ENCODE assay signal across 21 cellular contexts in the genomic region with DNA sequence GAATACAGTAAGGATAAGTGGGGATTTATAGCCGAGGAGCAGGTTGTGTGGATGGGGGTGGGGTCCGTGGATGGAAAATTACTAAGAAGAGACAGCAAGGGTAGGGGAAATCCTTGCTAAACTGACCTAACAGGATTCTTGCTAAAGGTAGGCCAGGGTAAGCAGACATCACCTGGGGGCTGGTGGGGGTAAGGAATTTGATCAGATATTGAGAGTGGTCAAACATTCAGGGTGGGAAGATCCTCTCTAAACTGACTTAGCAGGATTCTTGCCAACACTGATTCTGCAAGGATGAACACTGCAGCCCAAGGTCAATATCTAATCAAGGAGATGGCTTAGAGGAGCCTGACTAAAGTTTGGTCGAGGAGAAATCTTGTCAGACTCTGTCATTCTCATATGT.
"Had no signal": no experiment of that assay in that cellular context is flagged by ENCODE, and none has a peak within 500 bp of the region (broad histone marks: within the 10 kb centered on the region; RNA-seq: fewer than 3 reads in every experiment).

No MANE protein-coding gene starts in this region.

- H3K27ac Mint-ChIP-seq: activated CD8-positive, alpha-beta memory T cell treated with anti-CD3 and anti-CD28 coated beads, Interleukin-2, amount 10 ng/mL, durations not matched to agents 7 days and 5 days; mesothelial cell of epicardium; WTC11 had no signal

- H3K9me3 ChIP-seq: body of pancreas, pancreas, sigmoid colon, spleen, thyroid gland, vagina had no signal

- H3K27ac ChIP-seq: body of pancreas, pancreas, sigmoid colon, spleen, thyroid gland, vagina had no signal

- H3K27me3 ChIP-seq: body of pancreas, pancreas, sigmoid colon, spleen, thyroid gland, vagina had no signal

- ATAC-seq: activated CD8-positive, alpha-beta memory T cell treated with anti-CD3 and anti-CD28 coated beads, Interleukin-2, amount 10 ng/mL, durations not matched to agents 7 days and 5 days; activated T-cell treated with anti-CD3 and anti-CD28 coated beads, Interleukin-2, amount 50 U/mL, for 4 hours; body of pancreas; pancreas; WTC11 had no signal

- H3K27me3 Mint-ChIP-seq: activated CD8-positive, alpha-beta memory T cell treated with anti-CD3 and anti-CD28 coated beads, Interleukin-2, amount 10 ng/mL, durations not matched to agents 7 days and 5 days; activated naive CD8-positive, alpha-beta T cell had no signal

- DNase-seq: activated CD4-positive, alpha-beta T cell treated with anti-CD3 and anti-CD28 coated beads, Interleukin-2, amount 50 U/mL, for 4 hours; activated CD8-positive, alpha-beta memory T cell treated with anti-CD3 and anti-CD28 coated beads, Interleukin-2, amount 10 ng/mL, durations not matched to agents 7 days and 5 days; activated effector memory CD4-positive, alpha-beta T cell treated with anti-CD3 and anti-CD28 coated beads, Interleukin-2, amount 50 U/mL, for 16 hours; activated T-cell treated with anti-CD3 and anti-CD28 coated beads, Interleukin-2, amount 50 U/mL, for 4 hours; amniotic stem cell; body of pancreas; central memory CD4-positive, alpha-beta T cell; cortex of kidney; effector CD8-positive, alpha-beta T cell; hypothalamus; pancreas; sigmoid colon; spleen; stimulated activated CD4-positive, alpha-beta T cell treated with anti-CD3 and anti-CD28 coated beads, Interleukin-1b, Interleukin-23, amount 100 ng/mL, for 48 hours; T-helper 2 cell; thyroid gland had no signal

- H3K36me3 ChIP-seq: pancreas, thyroid gland had no signal

- H3K9me3 Mint-ChIP-seq: activated T-cell treated with anti-CD3 and anti-CD28 coated beads, Interleukin-2, amount 50 U/mL, for 4 hours had no signal

- FAIRE-seq: endothelial cell of umbilical vein, pancreas had no signal

- H3K4me3 ChIP-seq: body of pancreas, pancreas, sigmoid colon, spleen, thyroid gland, vagina had no signal

- H3K4me3 Mint-ChIP-seq: activated CD8-positive, alpha-beta memory T cell treated with anti-CD3 and anti-CD28 coated beads, Interleukin-2, amount 10 ng/mL, durations not matched to agents 7 days and 5 days; activated T-cell treated with anti-CD3 and anti-CD28 coated beads, Interleukin-2, amount 50 U/mL, for 4 hours; mesothelial cell of epicardium; WTC11 had no signal
